22 cellular contexts compared by ENCODE assay signal in genomic region chr4:25081866-25082471, GRCh38. TPM values are rescaled to one million over a fixed set of nuclear protein-coding genes. Genes with fewer than 3 reads are reported as not detected.
"Had no signal": no experiment of that assay in that cellular context is flagged by ENCODE, and none has a peak within 500 bp of the region (broad histone marks: within the 10 kb centered on the region; RNA-seq: fewer than 3 reads in every experiment).

No MANE protein-coding gene starts in this region.

- H3K4me1 ChIP-seq: esophagus squamous epithelium, tibial artery had no signal

- H3K4me3 Mint-ChIP-seq: activated CD8-positive, alpha-beta T cell treated with anti-CD3 and anti-CD28 coated beads, Interleukin-2, amount 10 ng/mL, durations not matched to agents 7 days and 5 days; activated T-cell treated with anti-CD3 and anti-CD28 coated beads, Interleukin-2, amount 50 U/mL, for 24 hours; brain; nephron progenitor cell had no signal

- H3K27ac Mint-ChIP-seq: activated CD8-positive, alpha-beta T cell treated with anti-CD3 and anti-CD28 coated beads, Interleukin-2, amount 10 ng/mL, durations not matched to agents 7 days and 5 days; activated T-cell treated with anti-CD3 and anti-CD28 coated beads, Interleukin-2, amount 50 U/mL, for 24 hours; activated T-helper 2 cell treated with anti-CD3 and anti-CD28 coated beads, Interferon-gamma antibody, Interleukin-2, Interleukin-4, amounts not matched to agents 10 μg/mL and 5 μg/mL and 100 μg/mL, durations not matched to agents 14 hours and 24 hours and 36 hours; brain; nephron progenitor cell had no signal

- H3K36me3 ChIP-seq: esophagus squamous epithelium, tibial artery had no signal

- H3K27ac ChIP-seq: esophagus squamous epithelium, skin epidermis, tibial artery had no signal

- H3K9me3 ChIP-seq: esophagus squamous epithelium, tibial artery had no signal

- H3K27me3 ChIP-seq: esophagus squamous epithelium, tibial artery had no signal

- DNase-seq: activated CD4-positive, alpha-beta T cell treated with anti-CD3 and anti-CD28 coated beads for 4 hours; activated CD8-positive, alpha-beta T cell treated with anti-CD3 and anti-CD28 coated beads, Interleukin-2, amount 10 ng/mL, durations not matched to agents 7 days and 5 days; activated naive CD4-positive, alpha-beta T cell treated with Interleukin-2 at 50 U/mL for 16 hours; activated T-cell treated with anti-CD3 and anti-CD28 coated beads, Interleukin-2, amount 50 U/mL, for 24 hours; cortex of kidney; esophagus squamous epithelium; nephron progenitor cell; nucleus accumbens; posterior cingulate gyrus; stimulated activated naive CD8-positive, alpha-beta T cell treated with anti-CD3 and anti-CD28 coated beads, Interleukin-15, Interleukin-2, amounts not matched to agents 100 U/mL and 50 U/mL, for 24 hours; substantia nigra; SW 1271; tibial artery had no signal

- H3K4me3 ChIP-seq: esophagus squamous epithelium, skin epidermis, tibial artery had no signal

- ATAC-seq: activated CD8-positive, alpha-beta T cell treated with anti-CD3 and anti-CD28 coated beads, Interleukin-2, amount 10 ng/mL, durations not matched to agents 7 days and 5 days; stimulated activated naive CD8-positive, alpha-beta T cell treated with anti-CD3 and anti-CD28 coated beads, Interleukin-15, Interleukin-2, amounts not matched to agents 100 U/mL and 50 U/mL, for 24 hours had no signal

- FAIRE-seq: endothelial cell of umbilical vein, islet of Langerhans, urothelium cell line had no signal

- H3K9me3 Mint-ChIP-seq: activated T-cell treated with anti-CD3 and anti-CD28 coated beads, Interleukin-2, amount 50 U/mL, for 24 hours; activated T-helper 2 cell treated with anti-CD3 and anti-CD28 coated beads, Interferon-gamma antibody, Interleukin-2, Interleukin-4, amounts not matched to agents 10 μg/mL and 5 μg/mL and 100 μg/mL, durations not matched to agents 14 hours and 24 hours and 36 hours; nephron progenitor cell had no signal

- H3K36me3 Mint-ChIP-seq: brain had no signal

RNA-seq across cellular contexts. Expression of gene LGI2, which starts 51.2 kb away (rescaled TPM):
- total RNA-seq: activated CD8-positive, alpha-beta T cell treated with anti-CD3 and anti-CD28 coated beads, Interleukin-2, amount 10 ng/mL, durations not matched to agents 7 days and 5 days; activated T-helper 2 cell treated with anti-CD3 and anti-CD28 coated beads, Interferon-gamma antibody, Interleukin-2, Interleukin-4, amounts not matched to agents 10 μg/mL and 5 μg/mL and 100 μg/mL, durations not matched to agents 14 hours and 24 hours and 36 hours; endothelial cell of umbilical vein; lung microvascular endothelial cell; myocyte; T-helper 2 cell treated with Interferon-gamma antibody and Interleukin-4, amounts not matched to agents 100 ng/mL and 5 ng/mL, for 36 hours had no signal
- polyA plus RNA-seq: endothelial cell of umbilical vein had no signal
